ENCODE assay signal across 8 cellular contexts in genomic region chr3:157159762-157160651, GRCh38. TPM values are rescaled to one million over a fixed set of nuclear protein-coding genes. Genes with fewer than 3 reads are reported as not detected.
DNase-seq lines count a peak whose midpoint lies in the region; ATAC-seq, FAIRE-seq and TF ChIP-seq lines count a peak whose summit lies in the region.

Gene CCNL1 (minus strand): TSS chr3:157160147. CDS start chr3:157160094, 53 bp downstream.

- no peaks in the 10 kb centered on the region for H3K9me2 ChIP-seq in MM.1S (replicated peaks; ENCODE audit: insufficient read depth, low read length)

- H3K4me3 ChIP-seq in MM.1S (ENCODE audit: low read length) (peak within 1 kb of the TSS; percentile 98), fibroblast of the aortic adventitia (ENCODE audit: low read depth, low read length) (peak within 1 kb of the TSS; percentile 88)

- peaks cover 59% of the 10 kb centered on the region for H3K4me1 Mint-ChIP-seq in nephron

- peaks cover 38% of the 10 kb centered on the region for H3K36me3 Mint-ChIP-seq in nephron (ENCODE audit: low read depth)

- H3F3A ChIP-seq in MM.1S (ENCODE audit: insufficient read depth, low read length) = peaks cover 61% of the 10 kb centered on the region

- peak within 1 kb of the TSS; percentile 99 for H3K27ac ChIP-seq in MM.1S (ENCODE audit: low read length)

- H3K9ac ChIP-seq in MM.1S (ENCODE audit: low read length) = peak within 1 kb of the TSS; percentile 99

- peak within 1 kb of the TSS; percentile 97 to 100 (median 99) for H3K4me3 Mint-ChIP-seq in nephron

- H3K27me3 Mint-ChIP-seq in nephron (ENCODE audit: low read depth) = no peaks in the 10 kb centered on the region

- no peaks in the 10 kb centered on the region for H3K9me3 ChIP-seq in MM.1S (replicated peaks; ENCODE audit: insufficient read depth, low read length)

- TF ChIP-seq CTCF in MM.1S (IDR thresholded peaks at IDR 0.05; ENCODE audit: low read length) (no peak), fibroblast of the aortic adventitia (IDR thresholded peaks at IDR 0.05; ENCODE audit: insufficient read depth, low read length) (no peak), nephron (IDR thresholded peaks at IDR 0.05; ENCODE audit: unreplicated experiment in 3 of 3) (no peak)

- H3K4me2 ChIP-seq in MM.1S (ENCODE audit: low read depth, low read length) = peak within 1 kb of the TSS; percentile 96

- peaks cover 41% of the 10 kb centered on the region for H4K20me1 ChIP-seq in MM.1S (ENCODE audit: insufficient read depth, low read length)

- no peaks in the 10 kb centered on the region for H3K27me3 ChIP-seq in MM.1S (replicated peaks; ENCODE audit: insufficient read depth, low read length)

- peaks cover 40% of the 10 kb centered on the region for H3K36me3 ChIP-seq in MM.1S (replicated peaks; ENCODE audit: insufficient read depth, low read length)

- DNase-seq in HCEC 1CT (peak; percentile 98), MM.1S (peak; percentile 100), SHP77 treated with DMSO at 0.1 percent for 48 hours (lab: John Stamatoyannopoulos, UW) (peak; percentile 86), fibroblast of the aortic adventitia (ENCODE audit: low read depth) (peak; percentile 98)
- DNase-seq in activated effector memory CD4-positive, alpha-beta T cell treated with anti-CD3 and anti-CD28 coated beads, Interleukin-2, amount 50 U/mL, for 16 hours = peak; percentile 98
- peak; percentile 97 for DNase-seq in stimulated activated naive CD8-positive, alpha-beta T cell treated with anti-CD3 and anti-CD28 coated beads, Interleukin-15, Interleukin-2, amounts not matched to agents 100 U/mL and 50 U/mL, for 24 hours

- H3K79me2 ChIP-seq in MM.1S (ENCODE audit: low read length) = peaks cover 60% of the 10 kb centered on the region

- H2AFZ ChIP-seq in MM.1S (ENCODE audit: low read length) = peak within 1 kb of the TSS; percentile 47

- H3K9me3 Mint-ChIP-seq in nephron = no peaks in the 10 kb centered on the region

- FAIRE-seq in G401.6 (lab: Jason Lieb, UNC) = peak; percentile 72

- peak within 1 kb of the TSS; percentile 99 to 100 (median 100) for H3K27ac Mint-ChIP-seq in nephron

- H3K4me1 ChIP-seq in MM.1S (ENCODE audit: low read length) = peaks cover 32% of the 10 kb centered on the region

- ATAC-seq in stimulated activated naive CD8-positive, alpha-beta T cell treated with anti-CD3 and anti-CD28 coated beads, Interleukin-15, Interleukin-2, amounts not matched to agents 100 U/mL and 50 U/mL, for 24 hours = peak; percentile 88

RNA-seq across cellular contexts. Expression of gene CCNL1, which starts in this region (rescaled TPM):
- 86.7 and 138 TPM in 2 replicates for total RNA-seq in fibroblast of the aortic adventitia (ENCODE audit: low replicate concordance)

Comparison
In these comparisons a context has a peak if more than half of its experiments do, and no peak if none do; other contexts are left out.
1. Peak in every context shown above with its lines: DNase-seq, ATAC-seq, H3K4me3 ChIP-seq and H3K27ac ChIP-seq.